16 cellular contexts compared by ENCODE assay signal in the genomic region with DNA sequence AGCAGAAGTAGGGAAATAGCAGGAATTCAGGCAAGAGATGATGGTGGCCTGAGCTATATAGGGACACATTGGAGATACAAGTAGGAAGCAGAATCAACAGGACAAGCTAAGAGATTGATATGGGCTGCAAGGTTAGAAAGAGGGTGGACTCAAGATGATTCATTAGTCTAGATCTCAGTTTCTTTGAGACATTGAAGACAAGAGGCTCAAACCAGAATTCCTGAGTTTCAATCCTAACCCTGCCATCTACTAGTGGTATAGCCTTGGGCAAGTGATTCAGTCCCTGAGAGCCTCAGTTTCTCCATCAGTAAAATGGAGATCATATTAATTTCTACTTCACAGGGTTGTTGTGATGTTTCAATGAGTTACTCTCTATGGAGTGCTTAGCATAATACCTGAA.
"Had no signal": no experiment of that assay in that cellular context is flagged by ENCODE, and none has a peak within 500 bp of the region (broad histone marks: within the 10 kb centered on the region; RNA-seq: fewer than 3 reads in every experiment).

No MANE protein-coding gene starts in this region.

- H3K27me3 ChIP-seq: suprapubic skin had no signal

- H3K4me3 Mint-ChIP-seq: activated CD8-positive, alpha-beta T cell treated with anti-CD3 and anti-CD28 coated beads, Interleukin-2, amount 10 ng/mL, durations not matched to agents 7 days and 5 days; activated naive CD4-positive, alpha-beta T cell treated with anti-CD3 and anti-CD28 coated beads, Interleukin-2, amount 10 ng/mL, durations not matched to agents 7 days and 5 days; brain; endodermal cell; naive B cell had no signal

- H3K36me3 Mint-ChIP-seq: activated naive CD4-positive, alpha-beta T cell treated with anti-CD3 and anti-CD28 coated beads, Interleukin-2, amount 10 ng/mL, durations not matched to agents 7 days and 5 days; brain; naive B cell had no signal

- H3K36me3 ChIP-seq: lower lobe of right lung, suprapubic skin had no signal

- H3K27me3 Mint-ChIP-seq: progenitor cell of endocrine pancreas had no signal

- H3K9me3 ChIP-seq: lower lobe of right lung, suprapubic skin had no signal

- H3K4me1 Mint-ChIP-seq: brain, naive B cell had no signal

- DNase-seq: activated CD8-positive, alpha-beta memory T cell treated with anti-CD3 and anti-CD28 coated beads, Interleukin-2, amount 50 U/mL, for 48 hours; activated naive CD4-positive, alpha-beta T cell treated with anti-CD3 and anti-CD28 coated beads, Interleukin-2, amount 10 ng/mL, durations not matched to agents 7 days and 5 days; amniotic stem cell; cerebellar nuclear complex; lower lobe of right lung; midbrain; naive B cell; nucleus accumbens; stimulated activated CD4-positive, alpha-beta T cell treated with anti-CD3 and anti-CD28 coated beads, Interleukin-12 subunit alpha, Interleukin-12 subunit beta, amount 100 ng/mL, for 4 hours; stimulated activated naive CD4-positive, alpha-beta T cell treated with Interleukin-2 at 50 U/mL for 16 hours had no signal

- H3K27ac Mint-ChIP-seq: activated CD8-positive, alpha-beta T cell treated with anti-CD3 and anti-CD28 coated beads, Interleukin-2, amount 10 ng/mL, durations not matched to agents 7 days and 5 days; activated naive CD4-positive, alpha-beta T cell treated with anti-CD3 and anti-CD28 coated beads, Interleukin-2, amount 10 ng/mL, durations not matched to agents 7 days and 5 days; endodermal cell; naive B cell; progenitor cell of endocrine pancreas had no signal

- ATAC-seq: sciatic nerve had no signal

- H3K27ac ChIP-seq: lower lobe of right lung, suprapubic skin had no signal

- H3K9me3 Mint-ChIP-seq: endodermal cell had no signal

- H3K4me3 ChIP-seq: lower lobe of right lung, suprapubic skin had no signal
